ENCODE assay signal across 34 cellular contexts in genomic region chr10:72733989-72734388, GRCh38.
"Had no signal": no experiment of that assay in that cellular context is flagged by ENCODE, and none has a peak within 500 bp of the region (broad histone marks: within the 10 kb centered on the region; RNA-seq: fewer than 3 reads in every experiment).

No MANE protein-coding gene starts in this region.

- H3K36me3 ChIP-seq: MG63 had no signal

- H3K27me3 ChIP-seq: MG63 had no signal

- DNase-seq: Karpas-422, Kasumi-1, MG63, MM.1S, MV-4-11, NCI-H1048, NCI-H1092, NCI-H1092 treated with DMSO at 0.1 percent for 48 hours, NCI-H1105, NCI-H1105 treated with DMSO at 0.1 percent for 48 hours, NCI-H1417, NCI-H1417 treated with DMSO at 0.1 percent for 48 hours, NCI-H1436, NCI-H1436 treated with DMSO at 0.1 percent for 48 hours, NCI-H146, NCI-H1694, NCI-H1694 treated with DMSO at 0.1 percent for 48 hours, NCI-H187, NCI-H187 treated with DMSO at 0.1 percent for 48 hours, NCI-H1930, NCI-H2029, NCI-H2029 treated with DMSO at 0.1 percent for 48 hours, NCI-H2081, NCI-H2081 treated with DMSO at 0.1 percent for 48 hours, NCI-H2107, NCI-H2171, NCI-H2171 treated with DMSO at 0.1 percent for 48 hours, NCI-H2227 treated with DMSO at 0.1 percent for 48 hours, NCI-H226, NCI-H345, NCI-H446, NCI-H446 treated with DMSO at 0.1 percent for 48 hours, NCI-H510A, NCI-H510A treated with DMSO at 0.1 percent for 48 hours had no signal

- H3K4me3 ChIP-seq: MG63 had no signal

- H3K9me3 ChIP-seq: MG63 had no signal
